ENCODE assay signal across 27 cellular contexts in the genomic region with DNA sequence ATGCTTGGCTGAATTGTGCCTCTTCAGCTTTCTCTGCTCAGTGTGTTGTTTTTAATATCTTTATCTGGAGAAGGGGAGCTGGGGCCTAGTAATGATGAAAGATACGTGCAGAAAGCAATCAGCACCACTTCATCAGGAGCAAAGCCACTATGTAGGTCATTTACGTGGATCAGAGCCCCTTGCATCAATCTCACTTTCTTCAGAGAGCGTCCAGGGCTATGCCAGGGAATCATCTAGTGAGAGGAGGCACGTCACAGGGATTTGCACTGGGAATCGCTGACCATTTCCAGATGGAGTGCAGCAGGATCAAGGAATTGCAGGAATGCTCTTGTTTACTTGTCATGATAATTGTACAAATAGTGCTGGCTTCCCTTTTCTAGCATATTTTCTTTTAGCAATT.
DNase-seq lines count a peak whose midpoint lies in the region; ATAC-seq lines count a peak whose summit lies in the region.
"Had no signal": no experiment of that assay in that cellular context is flagged by ENCODE, and none has a peak within 500 bp of the region (broad histone marks: within the 10 kb centered on the region; RNA-seq: fewer than 3 reads in every experiment).

No MANE protein-coding gene starts in this region.

- DNase-seq in EH (ENCODE audit: low read depth) = peak; percentile 7
- peak; percentile 52 for DNase-seq in dedifferentiated amniotic fluid mesenchymal stem cell (ENCODE audit: extremely low spot score)
- no peak for DNase-seq in left lobe of liver (ENCODE audit: low spot score)
- DNase-seq in superior temporal gyrus (ENCODE audit: extremely low spot score) = peak; percentile 13
- DNase-seq in Ammon's horn (ENCODE audit: low spot score) = no peak
- no peak for DNase-seq in NCI-H2171 treated with DMSO at 0.1 percent for 48 hours (lab: John Stamatoyannopoulos, UW)
- DNase-seq in GM19238 (ENCODE audit: insufficient read length, low spot score) = no peak
- DNase-seq: activated CD4-positive, alpha-beta T cell treated with anti-CD3 and anti-CD28 coated beads, Interleukin-2, amount 10 ng/mL, durations not matched to agents 24 days and 14 days; activated CD8-positive, alpha-beta memory T cell treated with anti-CD3 and anti-CD28 coated beads for 24 hours; activated effector memory CD4-positive, alpha-beta T cell treated with anti-CD3 and anti-CD28 coated beads, Interleukin-2, amount 50 U/mL, for 16 hours; activated T-cell treated with anti-CD3 and anti-CD28 coated beads, Interleukin-2, amount 50 U/mL, for 1 hour; anterior cingulate cortex; Calu3; colonic mucosa; DMS79; effector CD8-positive, alpha-beta T cell; GDM1; kidney glomerular epithelial cell; NCI-H1092; NCI-H1694 treated with DMSO at 0.1 percent for 48 hours; NCI-H510A; RPMI8226; small intestine; stimulated activated naive CD4-positive, alpha-beta T cell treated with Interleukin-2 at 50 U/mL for 16 hours; testis had no signal

- ATAC-seq in left lobe of liver = peak; percentile 20
- ATAC-seq in HG03135 (IDR thresholded peaks at IDR 0.05; ENCODE audit: unreplicated experiment) = no peak
- ATAC-seq: K562 had no signal

Comparison
In these comparisons a context has a peak if more than half of its experiments do, and no peak if none do; other contexts are left out.
1. DNase-seq: peak in EH (single experiment), dedifferentiated amniotic fluid mesenchymal stem cell (single experiment) and superior temporal gyrus (single experiment); none in left lobe of liver (single experiment), Ammon's horn (single experiment), NCI-H2171 treated with DMSO at 0.1 percent for 48 hours (single experiment) and GM19238 (single experiment).